19 cellular contexts compared by ENCODE assay signal in the genomic region with DNA sequence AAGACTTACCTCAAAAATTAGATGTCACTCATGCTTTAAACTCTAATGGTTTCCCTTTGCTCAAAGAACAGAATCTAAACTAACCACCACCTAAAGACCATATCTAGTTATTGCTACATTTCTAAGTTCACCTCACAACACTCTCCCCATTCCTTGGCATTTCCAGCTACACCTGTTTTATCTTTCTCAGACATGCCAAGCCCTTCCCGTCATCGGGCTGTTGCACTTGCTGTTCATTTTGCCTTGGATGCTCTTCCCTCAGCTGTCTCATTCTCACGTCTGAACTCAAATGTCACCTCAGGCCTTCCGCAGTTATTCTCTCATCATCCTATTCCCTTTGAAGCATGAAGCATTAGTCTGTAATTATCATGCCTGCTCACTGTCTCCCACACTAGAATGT. TPM values are rescaled to one million over a fixed set of nuclear protein-coding genes. Genes with fewer than 3 reads are reported as not detected.
A peak's percentile ranks its signal among the peaks of the same experiment; 100 is the strongest.
DNase-seq lines count a peak whose midpoint lies in the region; ATAC-seq and TF ChIP-seq lines count a peak whose summit lies in the region.
"Had no signal": no experiment of that assay in that cellular context is flagged by ENCODE, and none has a peak within 500 bp of the region (broad histone marks: within the 10 kb centered on the region; RNA-seq: fewer than 3 reads in every experiment).

No MANE protein-coding gene starts in this region.

- no peak overlapping the region for H3K4me3 ChIP-seq in psoas muscle

- no peaks in the 10 kb centered on the region for H3K27me3 Mint-ChIP-seq in activated naive CD8-positive, alpha-beta T cell treated with anti-CD3 and anti-CD28 coated beads, Interleukin-2, amount 10 ng/mL, durations not matched to agents 7 days and 5 days
- no peaks in the 10 kb centered on the region for H3K27me3 Mint-ChIP-seq in activated naive CD8-positive, alpha-beta T cell treated with anti-CD3 and anti-CD28 coated beads, Interleukin-2, amount 50 U/mL, for 24 hours
- H3K27me3 Mint-ChIP-seq in T-helper 17 cell (no peaks in the 10 kb centered on the region), immature natural killer cell (ENCODE audit: low read depth in 3 of 3) (peaks cover 0 to 9% (median 6%) of the 10 kb centered on the region in 3 donors)
- no peaks in the 10 kb centered on the region for H3K27me3 Mint-ChIP-seq in stimulated activated memory B cell treated with anti-CD40 and anti-IgM and Interleukin-4, amounts not matched to agents 10 μg/mL and 1 μg/mL and 100 μg/mL, for 72 hours

- no peaks in the 10 kb centered on the region for H3K9me3 ChIP-seq in T-helper 17 cell (ENCODE audit: control insufficient read depth, low read length, poor library complexity, severe bottlenecking)
- H3K9me3 ChIP-seq in psoas muscle = no peaks in the 10 kb centered on the region
- H3K9me3 ChIP-seq: esophagus muscularis mucosa, lower lobe of right lung, right atrium auricular region, suprapubic skin had no signal

- intact Hi-C loops in psoas muscle (cut with DNase I) = loop anchor here in 1 of 2 donors (5.0 kb wide), 1 partner anchor 36 kb away; a partner anchor contains a TSS

- no peaks in the 10 kb centered on the region for H3K27me3 ChIP-seq in psoas muscle (ENCODE audit: insufficient read depth in 3 of 3, low read length in 2 of 3)
- H3K27me3 ChIP-seq: dorsolateral prefrontal cortex, esophagus muscularis mucosa, right atrium auricular region, suprapubic skin had no signal

- no peaks in the 10 kb centered on the region for H3K9me3 Mint-ChIP-seq in activated naive CD8-positive, alpha-beta T cell treated with anti-CD3 and anti-CD28 coated beads, Interleukin-2, amount 10 ng/mL, durations not matched to agents 7 days and 5 days
- no peaks in the 10 kb centered on the region for H3K9me3 Mint-ChIP-seq in activated naive CD8-positive, alpha-beta T cell treated with anti-CD3 and anti-CD28 coated beads, Interleukin-2, amount 50 U/mL, for 24 hours
- H3K9me3 Mint-ChIP-seq in immature natural killer cell = no peaks in the 10 kb centered on the region
- H3K9me3 Mint-ChIP-seq in stimulated activated memory B cell treated with anti-CD40 and anti-IgM and Interleukin-4, amounts not matched to agents 10 μg/mL and 1 μg/mL and 100 μg/mL, for 72 hours = no peaks in the 10 kb centered on the region

- peak overlapping the region; percentile 100 for H3K4me3 Mint-ChIP-seq in activated naive CD8-positive, alpha-beta T cell treated with anti-CD3 and anti-CD28 coated beads, Interleukin-2, amount 10 ng/mL, durations not matched to agents 7 days and 5 days
- H3K4me3 Mint-ChIP-seq in activated naive CD8-positive, alpha-beta T cell treated with anti-CD3 and anti-CD28 coated beads, Interleukin-2, amount 50 U/mL, for 24 hours = no peak overlapping the region
- H3K4me3 Mint-ChIP-seq in T-helper 17 cell (peak overlapping the region; percentile 100), immature natural killer cell (peak overlapping the region; percentile 94 to 100 (median 100))
- peak overlapping the region; percentile 96 for H3K4me3 Mint-ChIP-seq in stimulated activated memory B cell treated with anti-CD40 and anti-IgM and Interleukin-4, amounts not matched to agents 10 μg/mL and 1 μg/mL and 100 μg/mL, for 72 hours

- peak overlapping the region; percentile 100 for H3K27ac Mint-ChIP-seq in activated naive CD8-positive, alpha-beta T cell treated with anti-CD3 and anti-CD28 coated beads, Interleukin-2, amount 10 ng/mL, durations not matched to agents 7 days and 5 days
- no peak overlapping the region for H3K27ac Mint-ChIP-seq in activated naive CD8-positive, alpha-beta T cell treated with anti-CD3 and anti-CD28 coated beads, Interleukin-2, amount 50 U/mL, for 24 hours
- H3K27ac Mint-ChIP-seq in T-helper 17 cell (peak overlapping the region; percentile 95), immature natural killer cell (peak overlapping the region; percentile 88 to 100 (median 99))
- H3K27ac Mint-ChIP-seq in stimulated activated memory B cell treated with anti-CD40 and anti-IgM and Interleukin-4, amounts not matched to agents 10 μg/mL and 1 μg/mL and 100 μg/mL, for 72 hours = peak overlapping the region; percentile 89

- H3K36me3 Mint-ChIP-seq in activated naive CD8-positive, alpha-beta T cell treated with anti-CD3 and anti-CD28 coated beads, Interleukin-2, amount 10 ng/mL, durations not matched to agents 7 days and 5 days = peaks cover 21% of the 10 kb centered on the region
- peaks cover 27% of the 10 kb centered on the region for H3K36me3 Mint-ChIP-seq in activated naive CD8-positive, alpha-beta T cell treated with anti-CD3 and anti-CD28 coated beads, Interleukin-2, amount 50 U/mL, for 24 hours (ENCODE audit: low read depth)
- H3K36me3 Mint-ChIP-seq in T-helper 17 cell (ENCODE audit: low read depth) (peaks cover 2% of the 10 kb centered on the region), immature natural killer cell (peaks cover 7 to 39% (median 10%) of the 10 kb centered on the region in 3 donors)
- H3K36me3 Mint-ChIP-seq in stimulated activated memory B cell treated with anti-CD40 and anti-IgM and Interleukin-4, amounts not matched to agents 10 μg/mL and 1 μg/mL and 100 μg/mL, for 72 hours = peaks cover 38% of the 10 kb centered on the region

- peaks cover 28% of the 10 kb centered on the region for H3K4me1 Mint-ChIP-seq in activated naive CD8-positive, alpha-beta T cell treated with anti-CD3 and anti-CD28 coated beads, Interleukin-2, amount 10 ng/mL, durations not matched to agents 7 days and 5 days
- peaks cover 36% of the 10 kb centered on the region for H3K4me1 Mint-ChIP-seq in activated naive CD8-positive, alpha-beta T cell treated with anti-CD3 and anti-CD28 coated beads, Interleukin-2, amount 50 U/mL, for 24 hours
- H3K4me1 Mint-ChIP-seq in T-helper 17 cell (peaks cover 26% of the 10 kb centered on the region), immature natural killer cell (peaks cover 33 to 53% of the 10 kb centered on the region in 2 donors)
- H3K4me1 Mint-ChIP-seq in stimulated activated memory B cell treated with anti-CD40 and anti-IgM and Interleukin-4, amounts not matched to agents 10 μg/mL and 1 μg/mL and 100 μg/mL, for 72 hours = peaks cover 25% of the 10 kb centered on the region

- no peak overlapping the region for H3K27ac ChIP-seq in psoas muscle

- no peak for DNase-seq in activated naive CD8-positive, alpha-beta T cell treated with anti-CD3 and anti-CD28 coated beads, Interleukin-2, amount 10 ng/mL, durations not matched to agents 7 days and 5 days
- no peak for DNase-seq in activated naive CD8-positive, alpha-beta T cell treated with anti-CD3 and anti-CD28 coated beads, Interleukin-2, amount 50 U/mL, for 24 hours
- DNase-seq in T-helper 17 cell = no peak
- DNase-seq in immature natural killer cell = no peak
- DNase-seq in OCI-M2 (lab: John Stamatoyannopoulos, UW; ENCODE audit: unreplicated experiment) = no peak
- no peak for DNase-seq in psoas muscle
- no peak for DNase-seq in NCI-H1417 treated with DMSO at 0.1 percent for 48 hours (lab: John Stamatoyannopoulos, UW)
- DNase-seq: activated CD4-positive, CD25-positive, alpha-beta regulatory T cell treated with anti-CD3 and anti-CD28 coated beads, Interleukin-2, amount 50 U/mL, for 72 hours; dorsolateral prefrontal cortex; lower lobe of right lung; NCI-H1436 treated with DMSO at 0.1 percent for 48 hours; NCI-H226; NK-92 treated with Interleukin-12 subunit alpha and Interleukin-12 subunit beta, amount 100 ng/mL, for 24 hours had no signal

- H3K4me1 ChIP-seq in psoas muscle = peaks cover 15% of the 10 kb centered on the region

- H3K36me3 ChIP-seq in psoas muscle (ENCODE audit: insufficient read depth in 1 of 2, low read depth in 1 of 2) = peaks cover 2 to 69% of the 10 kb centered on the region in 2 donors

- 39 to 60% (median 41%) methylated on average over 4 of the region's 4 CpGs for WGBS in psoas muscle, 3 donors

- no peak for ATAC-seq in activated naive CD8-positive, alpha-beta T cell treated with anti-CD3 and anti-CD28 coated beads, Interleukin-2, amount 10 ng/mL, durations not matched to agents 7 days and 5 days (ENCODE audit: low read depth)
- no peak for ATAC-seq in activated naive CD8-positive, alpha-beta T cell treated with anti-CD3 and anti-CD28 coated beads, Interleukin-2, amount 50 U/mL, for 24 hours
- no peak for ATAC-seq in T-helper 17 cell
- no peak for ATAC-seq in stimulated activated memory B cell treated with anti-CD40 and anti-IgM and Interleukin-4, amounts not matched to agents 10 μg/mL and 1 μg/mL and 100 μg/mL, for 72 hours
- ATAC-seq in psoas muscle = no peak

- TF ChIP-seq CTCF in psoas muscle (IDR thresholded peaks at IDR 0.05) = no peak

- POLR2A ChIA-PET in activated naive CD8-positive, alpha-beta T cell treated with anti-CD3 and anti-CD28 coated beads, Interleukin-2, amount 10 ng/mL, durations not matched to agents 7 days and 5 days (lab: Charles Lee) = interaction anchor here (3.6 kb wide), 1 partner anchor 8 kb away, joined by 29 read pairs; a partner anchor contains a TSS

RNA-seq across cellular contexts. Expression of a gene that starts 1.1 kb away (rescaled TPM):
- total RNA-seq in activated naive CD8-positive, alpha-beta T cell treated with anti-CD3 and anti-CD28 coated beads, Interleukin-2, amount 10 ng/mL, durations not matched to agents 7 days and 5 days = 10 to 100 TPM; 31.8 to 35.3 TPM
- 10 to 100 TPM; 15.7 to 21.2 TPM for total RNA-seq in T-helper 17 cell
- 10 to 100 TPM; 20.7 to 28.0 (median 22.5) TPM for polyA plus RNA-seq in immature natural killer cell
- total RNA-seq in psoas muscle = 10 to 100 TPM; 14.1 to 24.3 (median 19.6) TPM
- polyA plus RNA-seq in psoas muscle = 10 to 100 TPM in 2 of 3 donors, 1 to 10 TPM in 1; 8.9 to 15.2 (median 12.3) TPM

RNA-seq across cellular contexts. Expression of a gene that starts 8.7 kb away (rescaled TPM):
- total RNA-seq in activated naive CD8-positive, alpha-beta T cell treated with anti-CD3 and anti-CD28 coated beads, Interleukin-2, amount 10 ng/mL, durations not matched to agents 7 days and 5 days = 10 to 100 TPM; 43.2 to 43.9 TPM
- total RNA-seq in T-helper 17 cell (100 to 1,000 TPM; 114 to 121 TPM), psoas muscle (10 to 100 TPM; 46.3 to 74.8 (median 54.7) TPM)
- polyA plus RNA-seq in immature natural killer cell (100 to 1,000 TPM; 140 to 207 (median 188) TPM), psoas muscle (100 to 1,000 TPM in 2 of 3 donors, 10 to 100 TPM in 1; 88.6 to 207 (median 135) TPM)

RNA-seq across cellular contexts. Expression of a gene that starts 36.6 kb away (rescaled TPM):
- total RNA-seq in activated naive CD8-positive, alpha-beta T cell treated with anti-CD3 and anti-CD28 coated beads, Interleukin-2, amount 10 ng/mL, durations not matched to agents 7 days and 5 days = under 1 TPM; 0.31 to 0.42 TPM
- under 1 TPM; 0.44 to 0.75 TPM for total RNA-seq in T-helper 17 cell
- 1 to 10 TPM in 1 of 3 donors, under 1 TPM in 1, not detected in 1; 0.79 to 1.2 TPM for polyA plus RNA-seq in immature natural killer cell
- 1 to 10 TPM in 1 of 4 donors, under 1 TPM in 3; 0.34 to 1.3 (median 0.71) TPM for total RNA-seq in psoas muscle
- 1 to 10 TPM in 1 of 3 donors, under 1 TPM in 2; 0.08 to 1.3 (median 0.96) TPM for polyA plus RNA-seq in psoas muscle
- total RNA-seq: bronchial epithelial cell, LHCN-M2 had no signal

RNA-seq across cellular contexts. Expression of a gene that starts 36.8 kb away (rescaled TPM):
- under 1 TPM; 0.11 to 0.17 TPM for total RNA-seq in activated naive CD8-positive, alpha-beta T cell treated with anti-CD3 and anti-CD28 coated beads, Interleukin-2, amount 10 ng/mL, durations not matched to agents 7 days and 5 days
- total RNA-seq in T-helper 17 cell (under 1 TPM; 0.50 to 0.94 TPM), psoas muscle (1 to 10 TPM; 1.8 to 6.1 (median 3.5) TPM)
- polyA plus RNA-seq in immature natural killer cell (not detected), psoas muscle (1 to 10 TPM in 2 of 3 donors, under 1 TPM in 1; 0.29 to 2.0 (median 1.1) TPM)
